ENCODE assay signal across 8 cellular contexts in the genomic region with DNA sequence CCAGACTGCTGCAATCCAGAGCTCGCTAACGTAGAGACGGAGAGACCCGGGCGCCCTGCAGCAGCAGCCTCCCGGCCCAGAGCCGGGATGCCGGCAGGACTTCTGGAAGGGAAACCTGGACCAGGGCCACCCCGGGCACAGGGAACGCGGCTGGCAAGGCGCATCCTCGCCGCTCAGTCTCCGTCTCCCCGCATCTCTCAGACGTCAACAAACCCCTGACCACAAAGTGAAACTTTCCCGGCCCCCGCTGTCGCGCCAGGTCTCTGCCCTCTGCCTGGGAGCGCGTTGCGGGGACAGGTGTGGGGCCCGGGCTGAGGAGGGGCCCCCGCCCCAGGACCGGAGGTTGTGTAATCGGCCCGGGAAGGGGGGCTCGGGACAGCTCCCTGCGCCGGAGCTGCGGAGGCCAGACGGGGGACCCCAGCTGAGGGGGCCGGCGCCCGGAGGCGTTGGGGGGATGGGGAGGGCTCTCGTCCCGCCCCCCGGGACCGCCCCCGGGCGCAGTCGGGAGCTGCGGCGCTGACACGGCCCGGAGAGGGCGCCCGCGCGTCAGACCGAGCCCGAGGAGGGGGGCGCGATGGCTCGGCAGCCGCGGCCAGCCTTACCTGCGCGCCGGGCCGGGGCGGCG.
DNase-seq lines count a peak whose midpoint lies in the region; ATAC-seq, FAIRE-seq and TF ChIP-seq lines count a peak whose summit lies in the region.

No MANE protein-coding gene starts in this region.

- H3K79me2 ChIP-seq in neural progenitor cell (ENCODE audit: low read depth): no peaks in the 10 kb centered on the region

- FAIRE-seq in frontal cortex (lab: Jason Lieb, UNC): no peak
- no peak for FAIRE-seq in urothelium cell line (lab: Jason Lieb, UNC)

- H3K4me2 ChIP-seq in neural progenitor cell: peak overlapping the region; percentile 81

- H3K9me3 ChIP-seq in neural progenitor cell (ENCODE audit: low read depth): no peaks in the 10 kb centered on the region

- DNase-seq in CMK (ENCODE audit: low read depth) (peak; percentile 41), NCI-H2227 (lab: John Stamatoyannopoulos, UW; ENCODE audit: unreplicated experiment) (peak; percentile 90), frontal cortex (ENCODE audit: low spot score in 2 of 2) (peak; percentile 83 to 85), neural progenitor cell (ENCODE audit: low spot score) (peak; percentile 91), urothelium cell line (ENCODE audit: low spot score) (peak; percentile 94)
- no peak for DNase-seq in activated T-cell treated with anti-CD3 and anti-CD28 coated beads, Interleukin-2, amount 50 U/mL, for 4 hours

- H3K27ac Mint-ChIP-seq in neural progenitor cell: no peak overlapping the region

- H3K36me3 ChIP-seq in neural progenitor cell: no peaks in the 10 kb centered on the region

- peak overlapping the region; percentile 92 for H3K4me3 ChIP-seq in neural progenitor cell

- peaks cover 70% of the 10 kb centered on the region for H3K27me3 ChIP-seq in neural progenitor cell

- peak overlapping the region; percentile 99 for H2AFZ ChIP-seq in neural progenitor cell (replicated peaks)

- TF ChIP-seq CTCF in neural progenitor cell (IDR thresholded peaks at IDR 0.05): peak; percentile 50

- ATAC-seq in GM18907 (IDR thresholded peaks at IDR 0.05; ENCODE audit: unreplicated experiment) (peak; percentile 78), HG03066 (IDR thresholded peaks at IDR 0.05; ENCODE audit: low read depth, unreplicated experiment) (peak; percentile 62)
- ATAC-seq in activated T-cell treated with anti-CD3 and anti-CD28 coated beads, Interleukin-2, amount 50 U/mL, for 4 hours: peak; percentile 80 to 81

- no peaks in the 10 kb centered on the region for H4K20me1 ChIP-seq in neural progenitor cell (ENCODE audit: low read depth)

- peak overlapping the region; percentile 79 for H3K4me3 Mint-ChIP-seq in activated T-cell treated with anti-CD3 and anti-CD28 coated beads, Interleukin-2, amount 50 U/mL, for 4 hours
- peak overlapping the region; percentile 93 for H3K4me3 Mint-ChIP-seq in neural progenitor cell

- peaks cover 45% of the 10 kb centered on the region for H3K4me1 Mint-ChIP-seq in activated T-cell treated with anti-CD3 and anti-CD28 coated beads, Interleukin-2, amount 50 U/mL, for 4 hours (ENCODE audit: low read depth)
- H3K4me1 Mint-ChIP-seq in neural progenitor cell: peaks cover 10% of the 10 kb centered on the region

- no peaks in the 10 kb centered on the region for H3K4me1 ChIP-seq in neural progenitor cell

- H3K27me3 Mint-ChIP-seq in activated T-cell treated with anti-CD3 and anti-CD28 coated beads, Interleukin-2, amount 50 U/mL, for 4 hours (ENCODE audit: low read depth): no peaks in the 10 kb centered on the region
- H3K27me3 Mint-ChIP-seq in neural progenitor cell (ENCODE audit: insufficient read depth, low read depth): peaks cover 13% of the 10 kb centered on the region

- H3K9ac ChIP-seq in neural progenitor cell: no peak overlapping the region

- no peak overlapping the region for H3K27ac ChIP-seq in neural progenitor cell

- no peaks in the 10 kb centered on the region for H3K36me3 Mint-ChIP-seq in activated T-cell treated with anti-CD3 and anti-CD28 coated beads, Interleukin-2, amount 50 U/mL, for 4 hours (ENCODE audit: insufficient read depth)
- H3K36me3 Mint-ChIP-seq in neural progenitor cell: no peaks in the 10 kb centered on the region

- H3F3A ChIP-seq in neural progenitor cell (ENCODE audit: low read depth): peaks cover 8% of the 10 kb centered on the region

- H3K9me3 Mint-ChIP-seq in activated T-cell treated with anti-CD3 and anti-CD28 coated beads, Interleukin-2, amount 50 U/mL, for 4 hours: no peaks in the 10 kb centered on the region
- no peaks in the 10 kb centered on the region for H3K9me3 Mint-ChIP-seq in neural progenitor cell
